2 cellular contexts compared by ENCODE assay signal in the genomic region with DNA sequence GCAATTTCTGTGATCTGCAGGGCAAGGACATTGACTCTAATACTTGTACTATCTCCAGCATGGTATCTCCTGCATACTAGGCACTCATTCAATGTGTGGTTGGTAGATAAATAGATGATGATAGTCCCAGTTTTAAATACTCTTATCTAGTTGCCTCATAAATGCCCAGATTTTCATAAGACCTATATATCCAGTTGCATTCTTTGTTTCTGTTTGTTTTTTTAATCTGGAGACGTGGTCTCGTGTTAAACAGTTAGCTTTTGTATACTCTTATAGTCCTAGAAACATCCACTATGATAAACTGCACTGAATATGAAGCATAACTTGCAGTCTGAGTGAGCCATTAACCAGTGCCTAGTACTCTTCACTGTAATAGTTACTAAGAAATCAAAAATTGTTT.
TF ChIP-seq lines count a peak whose summit lies in the region.

No MANE protein-coding gene starts in this region.

TF ChIP-seq in IMR-90, 13 proteins besides CTCF, POLR2A, EP300 and RAD21:
- TF ChIP-seq CEBPB (IDR thresholded peaks at IDR 0.05; ENCODE audit: low read depth, low read length): peak; percentile 76
- TF ChIP-seq SMC3 (IDR thresholded peaks at IDR 0.05; ENCODE audit: low read depth, low read length): no peak
- no peak for TF ChIP-seq NFE2L2 (IDR thresholded peaks at IDR 0.05; ENCODE audit: low read depth, low read length)
- peak; percentile 79 for TF ChIP-seq BHLHE40 (IDR thresholded peaks at IDR 0.05; ENCODE audit: low read depth, low read length)
- no peak for TF ChIP-seq CHD1 (IDR thresholded peaks at IDR 0.05; ENCODE audit: low read depth, low read length)
- TF ChIP-seq MXI1 (IDR thresholded peaks at IDR 0.05; ENCODE audit: borderline replicate concordance, low read depth, low read length): no peak
- TF ChIP-seq MAZ (IDR thresholded peaks at IDR 0.05; ENCODE audit: borderline replicate concordance, low read depth, low read length): no peak
TF ChIP-seq in IMR-90: peak in this region for 2.

TF ChIP-seq in K562, 482 proteins besides CTCF, POLR2A, EP300 and RAD21:
- TF ChIP-seq NCOR1 (IDR thresholded peaks at IDR 0.05): peak; percentile 29; the same call in 1 of the 2 replicates
- peak; percentile 40; the same call in 1 of the 2 replicates for TF ChIP-seq TAL1 (IDR thresholded peaks at IDR 0.05)
- TF ChIP-seq, protein P1, sequence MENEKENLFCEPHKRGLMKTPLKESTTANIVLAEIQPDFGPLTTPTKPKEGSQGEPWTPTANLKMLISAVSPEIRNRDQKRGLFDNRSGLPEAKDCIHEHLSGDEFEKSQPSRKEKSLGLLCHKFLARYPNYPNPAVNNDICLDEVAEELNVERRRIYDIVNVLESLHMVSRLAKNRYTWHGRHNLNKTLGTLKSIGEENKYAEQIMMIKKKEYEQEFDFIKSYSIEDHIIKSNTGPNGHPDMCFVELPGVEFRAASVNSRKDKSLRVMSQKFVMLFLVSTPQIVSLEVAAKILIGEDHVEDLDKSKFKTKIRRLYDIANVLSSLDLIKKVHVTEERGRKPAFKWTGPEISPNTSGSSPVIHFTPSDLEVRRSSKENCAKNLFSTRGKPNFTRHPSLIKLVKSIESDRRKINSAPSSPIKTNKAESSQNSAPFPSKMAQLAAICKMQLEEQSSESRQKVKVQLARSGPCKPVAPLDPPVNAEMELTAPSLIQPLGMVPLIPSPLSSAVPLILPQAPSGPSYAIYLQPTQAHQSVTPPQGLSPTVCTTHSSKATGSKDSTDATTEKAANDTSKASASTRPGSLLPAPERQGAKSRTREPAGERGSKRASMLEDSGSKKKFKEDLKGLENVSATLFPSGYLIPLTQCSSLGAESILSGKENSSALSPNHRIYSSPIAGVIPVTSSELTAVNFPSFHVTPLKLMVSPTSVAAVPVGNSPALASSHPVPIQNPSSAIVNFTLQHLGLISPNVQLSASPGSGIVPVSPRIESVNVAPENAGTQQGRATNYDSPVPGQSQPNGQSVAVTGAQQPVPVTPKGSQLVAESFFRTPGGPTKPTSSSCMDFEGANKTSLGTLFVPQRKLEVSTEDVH (IDR thresholded peaks at IDR 0.05; ENCODE audit: low read depth, partially characterized antibody): no peak
- TF ChIP-seq EHMT2 (IDR thresholded peaks at IDR 0.05): no peak
- no peak for TF ChIP-seq MTA3 (IDR thresholded peaks at IDR 0.05; ENCODE audit: borderline replicate concordance)
- TF ChIP-seq SOX6 (IDR thresholded peaks at IDR 0.05): no peak
- no peak for TF ChIP-seq PHB2 (IDR thresholded peaks at IDR 0.05; ENCODE audit: low read depth)
- TF ChIP-seq ZNF280B (CRISPR knock-in tag; IDR thresholded peaks at IDR 0.05): no peak
- TF ChIP-seq IRF9 (tag; IDR thresholded peaks at IDR 0.05): no peak
- TF ChIP-seq KDM1A (IDR thresholded peaks at IDR 0.05): peak in 1 of 2 experiments; percentile 47; a peak in 1 of 4 replicates
- TF ChIP-seq CREBBP (IDR thresholded peaks at IDR 0.05; ENCODE audit: low read depth, low read length): no peak
- TF ChIP-seq ZNF12 (CRISPR knock-in tag; IDR thresholded peaks at IDR 0.05): no peak
- TF ChIP-seq, protein P2, sequence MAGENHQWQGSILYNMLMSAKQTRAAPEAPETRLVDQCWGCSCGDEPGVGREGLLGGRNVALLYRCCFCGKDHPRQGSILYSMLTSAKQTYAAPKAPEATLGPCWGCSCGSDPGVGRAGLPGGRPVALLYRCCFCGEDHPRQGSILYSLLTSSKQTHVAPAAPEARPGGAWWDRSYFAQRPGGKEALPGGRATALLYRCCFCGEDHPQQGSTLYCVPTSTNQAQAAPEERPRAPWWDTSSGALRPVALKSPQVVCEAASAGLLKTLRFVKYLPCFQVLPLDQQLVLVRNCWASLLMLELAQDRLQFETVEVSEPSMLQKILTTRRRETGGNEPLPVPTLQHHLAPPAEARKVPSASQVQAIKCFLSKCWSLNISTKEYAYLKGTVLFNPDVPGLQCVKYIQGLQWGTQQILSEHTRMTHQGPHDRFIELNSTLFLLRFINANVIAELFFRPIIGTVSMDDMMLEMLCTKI (IDR thresholded peaks at IDR 0.05; ENCODE audit: partially characterized antibody): no peak
- no peak for TF ChIP-seq ATF1 (CRISPR knock-in tag; IDR thresholded peaks at IDR 0.05)
- no peak for TF ChIP-seq ATF1 (tag; IDR thresholded peaks at IDR 0.05)
- TF ChIP-seq GATAD2A (IDR thresholded peaks at IDR 0.05): no peak
- TF ChIP-seq CBFA2T3 (IDR thresholded peaks at IDR 0.05): peak; percentile 71
- TF ChIP-seq ZBTB12 (CRISPR knock-in tag; IDR thresholded peaks at IDR 0.05): no peak
- no peak for TF ChIP-seq KAT7 (CRISPR knock-in tag; IDR thresholded peaks at IDR 0.05; ENCODE audit: borderline replicate concordance)
- TF ChIP-seq ZNF431 (CRISPR knock-in tag; IDR thresholded peaks at IDR 0.05): no peak
- no peak for TF ChIP-seq FOXA3 (CRISPR knock-in tag; conservative IDR thresholded peaks at IDR 0.05 in 1 of 2, IDR thresholded peaks at IDR 0.05 in 1 of 2)
- TF ChIP-seq ARID1B (IDR thresholded peaks at IDR 0.05): 0 out of 2 replicates have a peak, but pooled peaks have one; percentile 34
- peak; percentile 44; the same call in 1 of the 2 replicates for TF ChIP-seq TEAD4 (IDR thresholded peaks at IDR 0.05; ENCODE audit: low read length)
- no peak for TF ChIP-seq TEAD4 (CRISPR knock-in tag; IDR thresholded peaks at IDR 0.05; ENCODE audit: borderline replicate concordance)
- no peak for TF ChIP-seq OTX1 (CRISPR knock-in tag; IDR thresholded peaks at IDR 0.05)
- peak; percentile 75 for TF ChIP-seq HMBOX1 (IDR thresholded peaks at IDR 0.05)
- TF ChIP-seq CBFA2T2 (conservative IDR thresholded peaks at IDR 0.05): 0 out of 2 replicates have a peak, but pooled peaks have one; percentile 30
